8 cellular contexts compared by ENCODE assay signal in the genomic region with DNA sequence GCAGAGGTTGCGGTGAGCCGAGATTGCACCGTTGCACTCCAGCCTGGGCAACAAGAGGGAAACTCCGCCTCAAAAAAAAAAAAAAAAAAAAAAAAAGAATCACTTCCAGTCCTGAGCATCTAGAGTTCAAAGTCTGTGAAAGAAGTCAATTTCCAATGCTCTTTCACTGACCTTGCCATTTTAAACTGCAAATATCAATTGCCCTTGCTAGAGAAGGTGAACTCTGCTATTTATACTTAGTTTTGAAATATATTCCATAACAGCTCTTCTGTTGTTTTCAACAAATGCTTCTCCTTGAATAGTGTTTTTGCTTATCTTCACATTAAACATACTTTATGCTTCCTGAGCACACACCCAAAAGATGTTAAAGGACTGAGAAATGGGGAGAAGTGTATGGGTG.
"Had no signal": no experiment of that assay in that cellular context is flagged by ENCODE, and none has a peak within 500 bp of the region (broad histone marks: within the 10 kb centered on the region; RNA-seq: fewer than 3 reads in every experiment).

No MANE protein-coding gene starts in this region.

- H3K4me3 ChIP-seq: GM12878 had no signal

- FAIRE-seq: G401.6, GM12878, GM12891, GM12892, GM18507, GM19239 had no signal

- DNase-seq: GDM1, GF-D8 had no signal

- ATAC-seq: GM12878 had no signal
